ENCODE assay signal across 8 cellular contexts in genomic region chr7:127390817-127391590, GRCh38. TPM values are rescaled to one million over a fixed set of nuclear protein-coding genes. Genes with fewer than 3 reads are reported as not detected.
A peak's percentile ranks its signal among the peaks of the same experiment; 100 is the strongest.
DNase-seq lines count a peak whose midpoint lies in the region; ATAC-seq and TF ChIP-seq lines count a peak whose summit lies in the region.

No MANE protein-coding gene starts in this region.

- peak; percentile 17 for DNase-seq in GM06990 (ENCODE audit: extremely low read depth, insufficient read length)
- no peak for DNase-seq in Peyer's patch
- no peak for DNase-seq in esophagus squamous epithelium (lab: John Stamatoyannopoulos, UW)
- DNase-seq in trophoblast cell: no peak

- H3K27ac ChIP-seq in Peyer's patch: peak overlapping the region; percentile 93 to 95 (median 94)
- peak overlapping the region; percentile 92 to 99 (median 98) for H3K27ac ChIP-seq in esophagus squamous epithelium
- peak overlapping the region; percentile 55 for H3K27ac ChIP-seq in trophoblast cell (ENCODE audit: low read depth, low read length)

- intact Hi-C loops in esophagus squamous epithelium (cut with DNase I): no loop called here

- H4K8ac ChIP-seq in trophoblast cell (ENCODE audit: low read depth, low read length): peak overlapping the region; percentile 72

- H2BK5ac ChIP-seq in trophoblast cell (ENCODE audit: low read depth, low read length, poor library complexity): no peak overlapping the region

- 46 to 48% methylated on average over 9 of the region's 9 CpGs for WGBS in esophagus squamous epithelium, 2 donors
- no CpG with 5 or more reads among the region's 9 CpGs for WGBS in trophoblast cell (ENCODE audit: extremely low coverage, insufficient coverage, insufficient read length)

- peak overlapping the region; percentile 75 for H3K14ac ChIP-seq in trophoblast cell (ENCODE audit: low read length)

- no peak overlapping the region for H4K91ac ChIP-seq in trophoblast cell (ENCODE audit: low read depth, low read length)

- peaks cover 15% of the 10 kb centered on the region for H3K79me1 ChIP-seq in trophoblast cell (ENCODE audit: low read length)

- peak overlapping the region; percentile 96 for H3K9ac ChIP-seq in trophoblast cell (ENCODE audit: low read length)

- peaks cover 13% of the 10 kb centered on the region for H3K79me2 ChIP-seq in trophoblast cell (ENCODE audit: control insufficient read depth, insufficient read depth, low read length, poor library complexity)

- TF ChIP-seq CTCF in GM06990 (IDR thresholded peaks at IDR 0.05; ENCODE audit: insufficient read depth, low read length, poor library complexity, severe bottlenecking) (no peak), Peyer's patch (IDR thresholded peaks at IDR 0.05) (no peak), esophagus squamous epithelium (IDR thresholded peaks at IDR 0.05) (no peak)

- H3K27me3 ChIP-seq in GM06990 (replicated peaks; ENCODE audit: control insufficient read depth, insufficient read depth, low read length) (no peaks in the 10 kb centered on the region), Peyer's patch (no peaks in the 10 kb centered on the region), esophagus squamous epithelium (no peaks in the 10 kb centered on the region), trophoblast cell (ENCODE audit: insufficient read depth, low read length) (peaks cover 2% of the 10 kb centered on the region)

- H3K4ac ChIP-seq in trophoblast cell (ENCODE audit: low read depth, low read length): peak overlapping the region; percentile 5

- no peak for ATAC-seq in HG02678 (IDR thresholded peaks at IDR 0.05; ENCODE audit: unreplicated experiment)
- ATAC-seq in GM19395 (IDR thresholded peaks at IDR 0.05; ENCODE audit: unreplicated experiment): no peak
- ATAC-seq in GM21576 (IDR thresholded peaks at IDR 0.05; ENCODE audit: unreplicated experiment): no peak
- no peak for ATAC-seq in HG03159 (IDR thresholded peaks at IDR 0.05; ENCODE audit: unreplicated experiment)

- H4K12ac ChIP-seq in trophoblast cell (ENCODE audit: low read depth, low read length): peak overlapping the region; percentile 13

- H3K4me1 ChIP-seq in Peyer's patch (peaks cover 0 to 23% (median 5%) of the 10 kb centered on the region in 4 donors), esophagus squamous epithelium (peaks cover 10 to 56% (median 22%) of the 10 kb centered on the region in 3 donors), trophoblast cell (ENCODE audit: control insufficient read depth in 1 of 2, insufficient read depth in 2 of 2, low read length in 2 of 2) (peaks cover 3 to 5% of the 10 kb centered on the region in 2 experiments)

- H2BK12ac ChIP-seq in trophoblast cell (ENCODE audit: low read length): no peak overlapping the region

- peak overlapping the region; percentile 79 for H3K18ac ChIP-seq in trophoblast cell (ENCODE audit: low read length)

- no peaks in the 10 kb centered on the region for H3K9me3 ChIP-seq in Peyer's patch
- no peaks in the 10 kb centered on the region for H3K9me3 ChIP-seq in esophagus squamous epithelium
- H3K9me3 ChIP-seq in trophoblast cell (ENCODE audit: insufficient read depth, low read depth, low read length): no peaks in the 10 kb centered on the region

- peaks cover 3% of the 10 kb centered on the region for H3K36me3 ChIP-seq in GM06990 (ENCODE audit: control insufficient read depth, insufficient read depth, low read length)
- peaks cover 0 to 26% (median 0%) of the 10 kb centered on the region in 3 donors for H3K36me3 ChIP-seq in Peyer's patch
- peaks cover 0 to 38% (median 4%) of the 10 kb centered on the region in 3 donors for H3K36me3 ChIP-seq in esophagus squamous epithelium
- peaks cover 0 to 5% of the 10 kb centered on the region in 2 experiments for H3K36me3 ChIP-seq in trophoblast cell (ENCODE audit: control insufficient read depth in 1 of 2, insufficient read depth in 2 of 2, low read length in 2 of 2)

- no peak overlapping the region for H2BK120ac ChIP-seq in trophoblast cell (ENCODE audit: insufficient read depth, low read length, poor library complexity)

- H3K4me2 ChIP-seq in trophoblast cell (ENCODE audit: low read length): peak overlapping the region; percentile 93

- H2AFZ ChIP-seq in trophoblast cell (ENCODE audit: insufficient read depth, low read length, poor library complexity): peak overlapping the region; percentile 92

- H3K4me3 ChIP-seq in GM06990 (replicated peaks; ENCODE audit: low read depth, low read length): peak overlapping the region; percentile 96
- peak overlapping the region; percentile 66 to 92 (median 81) for H3K4me3 ChIP-seq in Peyer's patch
- H3K4me3 ChIP-seq in esophagus squamous epithelium: peak overlapping the region; percentile 80 to 98 (median 93)
- H3K4me3 ChIP-seq in trophoblast cell (ENCODE audit: low read depth, low read length): peak overlapping the region; percentile 97

- no peak overlapping the region for H3K23ac ChIP-seq in trophoblast cell (ENCODE audit: low read length)

- TF ChIP-seq POLR2A in Peyer's patch (IDR thresholded peaks at IDR 0.05) (no peak), esophagus squamous epithelium (IDR thresholded peaks at IDR 0.05) (no peak)

- H2AK5ac ChIP-seq in trophoblast cell (ENCODE audit: low read length): no peak overlapping the region

RNA-seq across cellular contexts. Expression of gene ZNF800, which starts 1.5 kb away (rescaled TPM):
- total RNA-seq in Peyer's patch: 10 to 100 TPM; 25.9 to 48.1 (median 30.9) TPM
- total RNA-seq in esophagus squamous epithelium: 10 to 100 TPM; 21.1 to 27.8 (median 24.2) TPM
- polyA plus RNA-seq in trophoblast cell (2013): 21.1 and 23.8 TPM in 2 replicates
